In the genomic region with DNA sequence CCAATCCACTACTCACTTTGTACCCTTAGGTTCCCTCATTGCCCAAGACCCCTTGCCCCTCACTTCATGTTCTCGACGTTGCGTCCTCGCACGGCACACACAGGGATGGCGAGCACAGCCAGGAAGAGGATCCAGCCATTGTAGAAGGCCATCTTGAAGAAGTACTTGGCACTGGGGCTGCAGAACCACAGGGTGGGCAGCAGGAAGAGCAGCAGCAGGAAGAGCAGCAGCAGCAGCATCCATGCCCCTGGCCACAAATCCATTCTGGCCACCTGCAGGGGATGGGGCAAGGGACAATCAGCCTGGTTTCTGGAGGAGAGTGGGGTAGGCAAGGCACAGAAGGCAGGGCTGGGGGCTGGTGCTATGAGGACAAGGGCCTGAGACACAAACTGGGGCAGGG, we compare ENCODE assay signal across 18 cellular contexts.
"Had no signal": no experiment of that assay in that cellular context is flagged by ENCODE, and none has a peak within 500 bp of the region (broad histone marks: within the 10 kb centered on the region; RNA-seq: fewer than 3 reads in every experiment).

No MANE protein-coding gene starts in this region.

- H3K27ac ChIP-seq: cardiac muscle cell, pancreas, thyroid gland had no signal

- H3K27me3 ChIP-seq: cardiac muscle cell, pancreas, thyroid gland had no signal

- H3K4me3 Mint-ChIP-seq: activated CD4-positive, alpha-beta memory T cell treated with anti-CD3 and anti-CD28 coated beads for 36 hours; activated naive CD8-positive, alpha-beta T cell treated with anti-CD3 and anti-CD28 coated beads for 36 hours; mesothelial cell of epicardium; natural killer cell; stimulated activated naive CD8-positive, alpha-beta T cell treated with anti-CD3 and anti-CD28 coated beads, Interleukin-15, Interleukin-2, amounts not matched to agents 100 ng/mL and 50 ng/mL, for 24 hours had no signal

- H3K9me3 ChIP-seq: pancreas, thyroid gland had no signal

- H3K27me3 Mint-ChIP-seq: activated CD4-positive, alpha-beta memory T cell treated with anti-CD3 and anti-CD28 coated beads for 36 hours; activated naive CD8-positive, alpha-beta T cell treated with anti-CD3 and anti-CD28 coated beads for 36 hours; stimulated activated naive CD8-positive, alpha-beta T cell treated with anti-CD3 and anti-CD28 coated beads, Interleukin-15, Interleukin-2, amounts not matched to agents 100 ng/mL and 50 ng/mL, for 24 hours had no signal

- H3K27ac Mint-ChIP-seq: activated CD4-positive, alpha-beta memory T cell treated with anti-CD3 and anti-CD28 coated beads for 36 hours; activated naive CD8-positive, alpha-beta T cell treated with anti-CD3 and anti-CD28 coated beads for 36 hours; mesothelial cell of epicardium; natural killer cell; stimulated activated naive CD8-positive, alpha-beta T cell treated with anti-CD3 and anti-CD28 coated beads, Interleukin-15, Interleukin-2, amounts not matched to agents 100 ng/mL and 50 ng/mL, for 24 hours had no signal

- H3K36me3 ChIP-seq: pancreas had no signal

- H3K9me3 Mint-ChIP-seq: activated CD4-positive, alpha-beta memory T cell treated with anti-CD3 and anti-CD28 coated beads for 36 hours; activated naive CD8-positive, alpha-beta T cell treated with anti-CD3 and anti-CD28 coated beads for 36 hours; mesothelial cell of epicardium; natural killer cell; stimulated activated naive CD8-positive, alpha-beta T cell treated with anti-CD3 and anti-CD28 coated beads, Interleukin-15, Interleukin-2, amounts not matched to agents 100 ng/mL and 50 ng/mL, for 24 hours had no signal

- H3K4me3 ChIP-seq: cardiac muscle cell, pancreas, thyroid gland had no signal

- H3K36me3 Mint-ChIP-seq: natural killer cell had no signal

- DNase-seq: activated CD4-positive, alpha-beta memory T cell treated with anti-CD3 and anti-CD28 coated beads for 36 hours; activated CD4-positive, alpha-beta T cell treated with anti-CD3 and anti-CD28 coated beads for 48 hours; activated gamma-delta T cell; activated naive CD8-positive, alpha-beta T cell treated with anti-CD3 and anti-CD28 coated beads for 36 hours; amygdala; effector CD4-positive, alpha-beta T cell; foreskin melanocyte; hippocampal formation; left ventricle myocardium superior; mammary epithelial cell; natural killer cell; stimulated activated CD4-positive, alpha-beta T cell treated with anti-CD3 and anti-CD28 coated beads, Interleukin-1b, Interleukin-23, amount 100 ng/mL, for 48 hours; substantia nigra; thyroid gland had no signal
